Comparison of ENCODE assay signal across 9 cellular contexts in the genomic region with DNA sequence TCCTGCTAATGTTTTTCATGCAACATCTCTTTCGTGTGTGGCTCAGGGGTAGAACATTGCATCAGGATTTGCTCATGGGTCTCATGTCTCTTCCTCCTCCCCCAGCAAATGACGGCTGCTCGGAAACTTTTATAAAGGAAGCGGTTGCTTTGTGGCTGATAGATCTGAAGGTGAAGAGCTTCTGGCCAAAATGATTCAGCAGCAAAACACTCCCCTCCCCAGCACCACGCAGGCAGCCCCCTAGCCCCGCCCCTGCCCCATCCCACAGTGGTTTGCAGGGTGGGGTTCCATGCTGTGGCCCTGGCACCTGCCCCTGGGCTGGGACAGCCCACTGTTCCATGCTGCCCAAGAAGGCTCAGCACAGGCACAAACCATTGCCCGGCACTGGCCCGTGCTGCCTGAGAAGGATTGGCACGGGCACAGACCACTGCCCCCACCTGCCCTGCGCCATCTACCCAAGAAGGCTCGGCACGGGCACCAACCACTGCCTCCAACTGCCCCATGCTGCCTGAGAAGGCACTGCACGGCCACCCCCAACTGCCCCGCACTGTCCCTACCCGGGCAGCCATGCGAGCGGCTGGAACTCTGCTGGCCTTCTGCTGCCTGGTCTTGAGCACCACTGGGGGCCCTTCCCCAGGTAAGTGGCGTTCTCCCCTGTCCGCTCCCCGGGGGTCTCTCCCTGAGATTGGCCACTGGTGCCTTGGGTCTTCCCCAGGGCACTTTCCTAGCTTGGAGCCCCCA. TPM values are rescaled to one million over a fixed set of nuclear protein-coding genes. Genes with fewer than 3 reads are reported as not detected.
DNase-seq lines count a peak whose midpoint lies in the region; ATAC-seq and TF ChIP-seq lines count a peak whose summit lies in the region.
"Had no signal": no experiment of that assay in that cellular context is flagged by ENCODE, and none has a peak within 500 bp of the region (broad histone marks: within the 10 kb centered on the region; RNA-seq: fewer than 3 reads in every experiment).

A gene with protein sequence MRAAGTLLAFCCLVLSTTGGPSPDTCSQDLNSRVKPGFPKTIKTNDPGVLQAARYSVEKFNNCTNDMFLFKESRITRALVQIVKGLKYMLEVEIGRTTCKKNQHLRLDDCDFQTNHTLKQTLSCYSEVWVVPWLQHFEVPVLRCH (plus strand): TSS at position 331 of the 741 bp plus-strand sequence. CDS start 237 bp downstream, at position 568.

- no peak within 1 kb of the TSS for H2BK5ac ChIP-seq in IMR-90 (ENCODE audit: low read depth, low read length, poor library complexity, severe bottlenecking)

- H3K36me3 Mint-ChIP-seq in CD8-positive, alpha-beta T cell: peaks cover 39% of the 10 kb centered on the region
- peaks cover 79% of the 10 kb centered on the region for H3K36me3 Mint-ChIP-seq in activated CD4-positive, alpha-beta memory T cell treated with anti-CD3 and anti-CD28 coated beads, Interleukin-2, amount 10 ng/mL, durations not matched to agents 7 days and 5 days (ENCODE audit: low read depth)

- H2BK15ac ChIP-seq in IMR-90 (ENCODE audit: low read depth, low read length): no peak within 1 kb of the TSS

- peak; percentile 90 for ATAC-seq in CD8-positive, alpha-beta T cell
- ATAC-seq in IMR-90 (ENCODE audit: low read depth) (no peak), left cardiac atrium (peak; percentile 48 to 67)

- WGBS in IMR-90 (ENCODE audit: extremely low coverage in 2 of 2, insufficient read length in 1 of 2), 2 experiments: 79% methylated on average over 8 of the region's 20 CpGs; no CpG with 5 or more reads in 1 of the 2 experiments

- H3K14ac ChIP-seq in IMR-90 (replicated peaks; ENCODE audit: low read depth, low read length): no peak within 1 kb of the TSS

- in situ Hi-C loops in IMR-90 (cut with MboI; ENCODE audit: low sequenced_read_pairs): no loop called here

- DNase-seq in CD8-positive, alpha-beta T cell: peak; percentile 76 to 93 (median 86)
- DNase-seq in IMR-90 (no peak), left cardiac atrium (peak; percentile 34), SW 1271 (lab: John Stamatoyannopoulos, UW) (no peak), nucleus accumbens (lab: John Stamatoyannopoulos, UW) (no peak), DMS 273 (lab: John Stamatoyannopoulos, UW; ENCODE audit: unreplicated experiment) (no peak)
- peak; percentile 93 for DNase-seq in activated CD4-positive, alpha-beta memory T cell treated with anti-CD3 and anti-CD28 coated beads, Interleukin-2, amount 10 ng/mL, durations not matched to agents 7 days and 5 days
- peak; percentile 88 for DNase-seq in stimulated activated CD8-positive, alpha-beta memory T cell treated with anti-CD3 and anti-CD28 coated beads, Interleukin-12 subunit alpha, Interleukin-12 subunit beta, amount 100 ng/mL, for 4 hours (ENCODE audit: low read depth)

- no peaks in the 10 kb centered on the region; the same call in 1 of the 2 replicates for H4K20me1 ChIP-seq in IMR-90 (ENCODE audit: insufficient read depth, low read length)

- H4K91ac ChIP-seq in IMR-90 (ENCODE audit: insufficient read depth, low read depth, low read length): no peak within 1 kb of the TSS

- H2BK20ac ChIP-seq in IMR-90 (ENCODE audit: low read depth, low read length): no peak within 1 kb of the TSS

- H3K4me3 Mint-ChIP-seq in CD8-positive, alpha-beta T cell: peak within 1 kb of the TSS; percentile 86
- peak within 1 kb of the TSS; percentile 89 for H3K4me3 Mint-ChIP-seq in activated CD4-positive, alpha-beta memory T cell treated with anti-CD3 and anti-CD28 coated beads, Interleukin-2, amount 10 ng/mL, durations not matched to agents 7 days and 5 days

- intact Hi-C loops in CD8-positive, alpha-beta T cell (cut with DNase I, micrococcal nuclease): loop anchor here (1.0 to 5.0 kb wide), 6 partner anchors 11 to 248 kb away; a partner anchor contains a TSS
- intact Hi-C loops in IMR-90 (cut with micrococcal nuclease): no loop called here
- intact Hi-C loops in left cardiac atrium (cut with DNase I): no loop called here

- H3K4me2 ChIP-seq in IMR-90 (ENCODE audit: low read depth, low read length): no peak within 1 kb of the TSS

- H3K36me3 ChIP-seq in CD8-positive, alpha-beta T cell (ENCODE audit: insufficient read depth, low read length): no peaks in the 10 kb centered on the region
- no peaks in the 10 kb centered on the region for H3K36me3 ChIP-seq in IMR-90 (ENCODE audit: control insufficient read depth, insufficient read depth, low read length)

- no peaks in the 10 kb centered on the region for H3K9me3 ChIP-seq in CD8-positive, alpha-beta T cell (ENCODE audit: low read length)
- H3K9me3 ChIP-seq in IMR-90 (ENCODE audit: control insufficient read depth, insufficient read depth, low read length): no peaks in the 10 kb centered on the region

- no peak for TF ChIP-seq CTCF in CD8-positive, alpha-beta T cell (IDR thresholded peaks at IDR 0.05)
- TF ChIP-seq CTCF in IMR-90 (conservative IDR thresholded peaks at IDR 0.05; ENCODE audit: low read depth, low read length): no peak

- H3K79me1 ChIP-seq in IMR-90 (ENCODE audit: low read depth in 1 of 2, low read length in 2 of 2): no peaks in the 10 kb centered on the region

- no peak for TF ChIP-seq POLR2A in IMR-90 (IDR thresholded peaks at IDR 0.05; ENCODE audit: low read depth, low read length)

- peaks cover 23% of the 10 kb centered on the region for H3K4me1 ChIP-seq in CD8-positive, alpha-beta T cell (ENCODE audit: insufficient read depth, low read length)
- no peaks in the 10 kb centered on the region for H3K4me1 ChIP-seq in IMR-90 (ENCODE audit: control insufficient read depth, insufficient read depth, low read length)
- H3K4me1 ChIP-seq: parathyroid adenoma had no signal

- no peak within 1 kb of the TSS for H3K18ac ChIP-seq in IMR-90 (ENCODE audit: low read depth, low read length)

- H2AK9ac ChIP-seq in IMR-90 (replicated peaks; ENCODE audit: low read depth, low read length, poor library complexity): peak within 1 kb of the TSS; percentile 24

- no peak within 1 kb of the TSS for H2AFZ ChIP-seq in IMR-90 (replicated peaks; ENCODE audit: low read length, poor library complexity)
- H2AFZ ChIP-seq: parathyroid adenoma had no signal

- H3K27me3 ChIP-seq in CD8-positive, alpha-beta T cell (ENCODE audit: insufficient read depth, low read length): no peaks in the 10 kb centered on the region
- H3K27me3 ChIP-seq in IMR-90 (ENCODE audit: control insufficient read depth, insufficient read depth, low read length): peaks cover 2% of the 10 kb centered on the region; the same call in 1 of the 2 replicates

- no peak within 1 kb of the TSS for H4K8ac ChIP-seq in IMR-90 (ENCODE audit: low read depth in 2 of 2, low read length in 2 of 2)

- H3K4me3 ChIP-seq in CD8-positive, alpha-beta T cell (ENCODE audit: low read depth, low read length): peak within 1 kb of the TSS; percentile 55
- H3K4me3 ChIP-seq in IMR-90 (ENCODE audit: insufficient read depth, low read depth, low read length): no peak within 1 kb of the TSS

- BruUV-seq in IMR-90 (replicated peaks; lab: Mats Ljungman, UMichigan): no TSS peak

- CTCF ChIA-PET in CD8-positive, alpha-beta T cell (lab: Charles Lee): interaction anchor here (0.8 kb wide), 1 partner anchor 18 kb away, joined by 4 read pairs; no protein-coding TSS in a partner anchor
- CTCF ChIA-PET in IMR-90 (lab: Yijun Ruan, JAX): no interaction called here
- CTCF ChIA-PET in activated CD4-positive, alpha-beta memory T cell treated with anti-CD3 and anti-CD28 coated beads, Interleukin-2, amount 10 ng/mL, durations not matched to agents 7 days and 5 days (lab: Charles Lee): interaction anchor here (1.1 to 2.8 kb wide), 2 partner anchors 18 to 45 kb away, joined by 3 to 18 read pairs; no protein-coding TSS in a partner anchor

- H3K27me3 Mint-ChIP-seq in CD8-positive, alpha-beta T cell (ENCODE audit: low read depth): no peaks in the 10 kb centered on the region
- no peaks in the 10 kb centered on the region for H3K27me3 Mint-ChIP-seq in activated CD4-positive, alpha-beta memory T cell treated with anti-CD3 and anti-CD28 coated beads, Interleukin-2, amount 10 ng/mL, durations not matched to agents 7 days and 5 days

- H4K5ac ChIP-seq in IMR-90 (ENCODE audit: low read depth, low read length): no peak within 1 kb of the TSS

- peaks cover 63% of the 10 kb centered on the region for H3K4me1 Mint-ChIP-seq in CD8-positive, alpha-beta T cell (ENCODE audit: low read depth)
- peaks cover 69% of the 10 kb centered on the region for H3K4me1 Mint-ChIP-seq in activated CD4-positive, alpha-beta memory T cell treated with anti-CD3 and anti-CD28 coated beads, Interleukin-2, amount 10 ng/mL, durations not matched to agents 7 days and 5 days

- no peak within 1 kb of the TSS for H3K9ac ChIP-seq in IMR-90 (ENCODE audit: low read depth, low read length)
- H3K9ac ChIP-seq: parathyroid adenoma had no signal

- H3K4ac ChIP-seq in IMR-90 (ENCODE audit: low read depth, low read length): no peak within 1 kb of the TSS

- TF ChIP-seq RAD21 in IMR-90 (IDR thresholded peaks at IDR 0.05; ENCODE audit: low read length): no peak

- H2BK120ac ChIP-seq in IMR-90 (ENCODE audit: low read depth, low read length): no peak within 1 kb of the TSS

- dilution Hi-C loops in IMR-90 (cut with HindIII; ENCODE audit: low sequenced_read_pairs, unreplicated experiment): no loop called here

- H2AK5ac ChIP-seq in IMR-90 (ENCODE audit: low read depth, low read length): no peak within 1 kb of the TSS

- POLR2A ChIA-PET in CD8-positive, alpha-beta T cell (lab: Charles Lee): interaction anchor here (1.4 to 1.5 kb wide), 2 partner anchors 12 to 18 kb away, joined by 4 to 5 read pairs; no protein-coding TSS in a partner anchor
- POLR2A ChIA-PET in IMR-90 (lab: Charles Lee; ENCODE audit: unreplicated experiment): no interaction called here
- POLR2A ChIA-PET in activated CD4-positive, alpha-beta memory T cell treated with anti-CD3 and anti-CD28 coated beads, Interleukin-2, amount 10 ng/mL, durations not matched to agents 7 days and 5 days (lab: Charles Lee): interaction anchor here (0.8 to 4.5 kb wide), 9 partner anchors 12 to 115 kb away, joined by 3 to 39 read pairs (median 6); a partner anchor contains a TSS

- no peaks in the 10 kb centered on the region for H3K9me1 ChIP-seq in IMR-90 (ENCODE audit: insufficient read depth, low read length)

- H3K9me3 Mint-ChIP-seq in CD8-positive, alpha-beta T cell: peaks cover 30% of the 10 kb centered on the region
- peaks cover 36% of the 10 kb centered on the region for H3K9me3 Mint-ChIP-seq in activated CD4-positive, alpha-beta memory T cell treated with anti-CD3 and anti-CD28 coated beads, Interleukin-2, amount 10 ng/mL, durations not matched to agents 7 days and 5 days

- H3K27ac ChIP-seq in CD8-positive, alpha-beta T cell (ENCODE audit: low read depth, low read length): peak within 1 kb of the TSS; percentile 73
- H3K27ac ChIP-seq in IMR-90 (ENCODE audit: insufficient read depth, low read length): no peak within 1 kb of the TSS
- H3K27ac ChIP-seq: parathyroid adenoma had no signal

- H3K23ac ChIP-seq in IMR-90 (ENCODE audit: low read depth, low read length): no peak within 1 kb of the TSS

- H3K27ac Mint-ChIP-seq in CD8-positive, alpha-beta T cell: peak within 1 kb of the TSS; percentile 93
- H3K27ac Mint-ChIP-seq in activated CD4-positive, alpha-beta memory T cell treated with anti-CD3 and anti-CD28 coated beads, Interleukin-2, amount 10 ng/mL, durations not matched to agents 7 days and 5 days: peak within 1 kb of the TSS; percentile 98

- H3K56ac ChIP-seq in IMR-90 (ENCODE audit: extremely low read depth, insufficient read depth, low read length): no peak within 1 kb of the TSS

RNA-seq across cellular contexts. Expression of the gene that starts here (rescaled TPM):
- total RNA-seq in CD8-positive, alpha-beta T cell: 10 to 100 TPM; 53.3 to 54.6 TPM
- total RNA-seq in IMR-90 (2012; rRNA removed): not detected in 2 replicates
- not detected in 2 replicates for polyA plus RNA-seq in IMR-90 (2012; rRNA removed)
- not detected in 2 replicates for polyA plus RNA-seq in IMR-90 (2012; cell fraction: cytosol; rRNA removed)
- not detected in 2 replicates for polyA plus RNA-seq in IMR-90 (2012; cell fraction: nucleus; rRNA removed; ENCODE audit: low replicate concordance)
- 100 to 1,000 TPM; 178 to 182 TPM for total RNA-seq in activated CD4-positive, alpha-beta memory T cell treated with anti-CD3 and anti-CD28 coated beads, Interleukin-2, amount 10 ng/mL, durations not matched to agents 7 days and 5 days
- 1 to 10 TPM; 1.7 to 2.7 TPM for total RNA-seq in left cardiac atrium

Comparison
In these comparisons a context has a peak if more than half of its experiments do, and no peak if none do; other contexts are left out.
1. RNA of the gene that starts here (total RNA-seq): 178 to 182 TPM in activated CD4-positive, alpha-beta memory T cell treated with anti-CD3 and anti-CD28 coated beads, Interleukin-2, amount 10 ng/mL, durations not matched to agents 7 days and 5 days and 53.3 to 54.6 TPM in CD8-positive, alpha-beta T cell; 1.7 to 2.7 TPM in left cardiac atrium and not detected in IMR-90; every median in the first group is over 10 times any median in the second.
2. DNase-seq: peak in CD8-positive, alpha-beta T cell (7 of 7), activated CD4-positive, alpha-beta memory T cell treated with anti-CD3 and anti-CD28 coated beads, Interleukin-2, amount 10 ng/mL, durations not matched to agents 7 days and 5 days (single experiment), left cardiac atrium (single experiment) and stimulated activated CD8-positive, alpha-beta memory T cell treated with anti-CD3 and anti-CD28 coated beads, Interleukin-12 subunit alpha, Interleukin-12 subunit beta, amount 100 ng/mL, for 4 hours (single experiment); none in IMR-90 (single experiment), SW 1271 (0 of 2), nucleus accumbens (0 of 56) and DMS 273 (single experiment).
3. intact Hi-C loops: an anchor here in CD8-positive, alpha-beta T cell (1.0 to 5.0 kb wide); none called in IMR-90 and left cardiac atrium.